1 cellular context compared by ENCODE assay signal in genomic region chr2:213238753-213239591, GRCh38.
A peak's percentile ranks its signal among the peaks of the same experiment; 100 is the strongest.
TF ChIP-seq lines count a peak whose summit lies in the region.

No MANE protein-coding gene starts in this region.

TF ChIP-seq in liver, 16 proteins besides CTCF, POLR2A, EP300 and RAD21 (continued from another document):
- TF ChIP-seq REST (IDR thresholded peaks at IDR 0.05) (peak; percentile 15), SP1 (IDR thresholded peaks at IDR 0.05) (peak; percentile 41), TAF1 (conservative IDR thresholded peaks at IDR 0.05) (no peak), YY1 (IDR thresholded peaks at IDR 0.05) (peak; percentile 82), HNF4A (conservative IDR thresholded peaks at IDR 0.05) (peak; percentile 51 to 84), RXRA (IDR thresholded peaks at IDR 0.05) (peak in 1 of 2 donors; percentile 48), NR2F2 (IDR thresholded peaks at IDR 0.05) (no peak)
